In genomic region chr10:100912609-100913469, GRCh38 we compare ENCODE assay signal across 8 cellular contexts. TPM values are rescaled to one million over a fixed set of nuclear protein-coding genes. Genes with fewer than 3 reads are reported as not detected.
DNase-seq lines count a peak whose midpoint lies in the region; ATAC-seq and TF ChIP-seq lines count a peak whose summit lies in the region.

Gene SLF2, plus strand, starts transcription at chr10:100912963. Its CDS starts 148 bp downstream, at chr10:100913111.

- H3K27me3 ChIP-seq in gastroesophageal sphincter (no peaks in the 10 kb centered on the region), neutrophil (peaks cover 4% of the 10 kb centered on the region)

- TF ChIP-seq CTCF in HFFc6 (IDR thresholded peaks at IDR 0.05) (no peak), NB4 (IDR thresholded peaks at IDR 0.05; ENCODE audit: low read depth, low read length) (no peak), gastroesophageal sphincter (IDR thresholded peaks at IDR 0.05) (no peak), neutrophil (IDR thresholded peaks at IDR 0.05) (peak; percentile 37)

- H3K36me3 ChIP-seq in SK-N-MC (ENCODE audit: insufficient read depth, low read length) (peaks cover 14% of the 10 kb centered on the region; the same call in 1 of the 2 replicates), gastroesophageal sphincter (peaks cover 2 to 17% of the 10 kb centered on the region in 2 donors), neutrophil (peaks cover 15% of the 10 kb centered on the region)

- peak within 1 kb of the TSS; percentile 86 for H3K27ac Mint-ChIP-seq in HFFc6
- peak within 1 kb of the TSS; percentile 94 for H3K27ac Mint-ChIP-seq in activated naive CD4-positive, alpha-beta T cell treated with anti-CD3 and anti-CD28 coated beads, Interleukin-2, amount 10 ng/mL, durations not matched to agents 7 days and 5 days

- H3K4me1 ChIP-seq in gastroesophageal sphincter (peaks cover 7 to 46% (median 8%) of the 10 kb centered on the region in 3 donors), neutrophil (ENCODE audit: control insufficient read depth in 1 of 2, insufficient read depth in 1 of 2, low read depth in 1 of 2, low read length in 1 of 2) (peaks cover 16 to 18% of the 10 kb centered on the region in 2 experiments)

- no peaks in the 10 kb centered on the region for H3K9me3 Mint-ChIP-seq in HFFc6
- H3K9me3 Mint-ChIP-seq in activated naive CD4-positive, alpha-beta T cell treated with anti-CD3 and anti-CD28 coated beads, Interleukin-2, amount 10 ng/mL, durations not matched to agents 7 days and 5 days, result no peaks in the 10 kb centered on the region

- H3K4me1 Mint-ChIP-seq in HFFc6 (ENCODE audit: low read depth), result peaks cover 51% of the 10 kb centered on the region
- peaks cover 56% of the 10 kb centered on the region for H3K4me1 Mint-ChIP-seq in activated naive CD4-positive, alpha-beta T cell treated with anti-CD3 and anti-CD28 coated beads, Interleukin-2, amount 10 ng/mL, durations not matched to agents 7 days and 5 days

- H3K4me3 ChIP-seq in NB4 (ENCODE audit: low read depth, low read length), result peak within 1 kb of the TSS; percentile 90
- H3K4me3 ChIP-seq in SK-N-MC, result peak within 1 kb of the TSS; percentile 89
- peak within 1 kb of the TSS; percentile 78 to 97 for H3K4me3 ChIP-seq in gastroesophageal sphincter
- H3K4me3 ChIP-seq in neutrophil (ENCODE audit: low read depth in 1 of 2, low read length in 1 of 2), result peak within 1 kb of the TSS; percentile 99 to 100

- ATAC-seq in gastroesophageal sphincter, result peak; percentile 98

- H3K27ac ChIP-seq in SK-N-MC (no peak within 1 kb of the TSS), gastroesophageal sphincter (peak within 1 kb of the TSS; percentile 88 to 98 (median 94)), neutrophil (peak within 1 kb of the TSS; percentile 84), substantia nigra (ENCODE audit: low read depth, low read length, poor library complexity, severe bottlenecking) (peak within 1 kb of the TSS; percentile 98)

- H3K9me3 ChIP-seq in SK-N-MC (ENCODE audit: low read depth, low read length) (no peaks in the 10 kb centered on the region), gastroesophageal sphincter (no peaks in the 10 kb centered on the region), neutrophil (no peaks in the 10 kb centered on the region)

- DNase-seq in GM04503 (ENCODE audit: low read depth) (peak; percentile 73), HFFc6 (peak; percentile 98), NB4 (ENCODE audit: low read depth) (peak; percentile 99), SK-N-MC (ENCODE audit: low read depth, low spot score) (peak; percentile 61), substantia nigra (lab: John Stamatoyannopoulos, UW) (peak; percentile 85 to 99 (median 97))
- DNase-seq in activated naive CD4-positive, alpha-beta T cell treated with anti-CD3 and anti-CD28 coated beads, Interleukin-2, amount 10 ng/mL, durations not matched to agents 7 days and 5 days, result peak; percentile 96

- TF ChIP-seq EP300 in gastroesophageal sphincter (IDR thresholded peaks at IDR 0.05), result no peak

- TF ChIP-seq POLR2A in NB4 (IDR thresholded peaks at IDR 0.05; ENCODE audit: extremely low read depth, insufficient read length) (peak; percentile 81), gastroesophageal sphincter (IDR thresholded peaks at IDR 0.05) (peak; percentile 61 to 72)

- CTCF ChIA-PET in activated naive CD4-positive, alpha-beta T cell treated with anti-CD3 and anti-CD28 coated beads, Interleukin-2, amount 10 ng/mL, durations not matched to agents 7 days and 5 days (lab: Charles Lee), result interaction anchor here (0.9 kb wide), 2 partner anchors 24 to 84 kb away, joined by 3 read pairs; no protein-coding TSS in a partner anchor

- H3K36me3 Mint-ChIP-seq in HFFc6 (ENCODE audit: low read depth), result peaks cover 17% of the 10 kb centered on the region
- H3K36me3 Mint-ChIP-seq in activated naive CD4-positive, alpha-beta T cell treated with anti-CD3 and anti-CD28 coated beads, Interleukin-2, amount 10 ng/mL, durations not matched to agents 7 days and 5 days, result peaks cover 25% of the 10 kb centered on the region

- no peaks in the 10 kb centered on the region for H3K27me3 Mint-ChIP-seq in HFFc6 (ENCODE audit: insufficient read depth)
- peaks cover 4% of the 10 kb centered on the region for H3K27me3 Mint-ChIP-seq in activated naive CD4-positive, alpha-beta T cell treated with anti-CD3 and anti-CD28 coated beads, Interleukin-2, amount 10 ng/mL, durations not matched to agents 7 days and 5 days

- H3K4me3 Mint-ChIP-seq in HFFc6, result peak within 1 kb of the TSS; percentile 100
- peak within 1 kb of the TSS; percentile 98 for H3K4me3 Mint-ChIP-seq in activated naive CD4-positive, alpha-beta T cell treated with anti-CD3 and anti-CD28 coated beads, Interleukin-2, amount 10 ng/mL, durations not matched to agents 7 days and 5 days

- WGBS in gastroesophageal sphincter (ENCODE audit: low coverage in 1 of 2), 2 donors, result 2% methylated on average over 7 of the region's 71 CpGs; no CpG with 5 or more reads in 1 of the 2 donors

- H3K9ac ChIP-seq in SK-N-MC (ENCODE audit: insufficient read length), result peak within 1 kb of the TSS; percentile 77

RNA-seq across cellular contexts. Expression of gene SLF2, which starts in this region (rescaled TPM):
- total RNA-seq in HFFc6 (2021; fragmentation: NEBNext Ultra II Directional; extraction: Animal tissue kit (Norgen Biotek cat#: 25700)), result 10 to 100 TPM; 15.8 to 23.2 (median 20.9) TPM
- total RNA-seq in gastroesophageal sphincter, result 10 to 100 TPM; 22.1 to 32.4 (median 25.6) TPM
